8 cellular contexts compared by ENCODE assay signal in genomic region chr9:63816742-63817621, GRCh38.
DNase-seq lines count a peak whose midpoint lies in the region; ATAC-seq, FAIRE-seq and TF ChIP-seq lines count a peak whose summit lies in the region.

No MANE protein-coding gene starts in this region.

- DNase-seq in Calu3 (peak; percentile 87), LNCaP clone FGC (ENCODE audit: low read depth) (peak; percentile 73), glomerular visceral epithelial cell (ENCODE audit: extremely low spot score) (peak; percentile 91), pancreas (peak; percentile 62 to 97 (median 82)), type B pancreatic cell (ENCODE audit: extremely low spot score, unreplicated experiment) (peak; percentile 93), NCI-H524 (lab: John Stamatoyannopoulos, UW) (no peak)
- DNase-seq in activated gamma-delta T cell treated with anti-CD3 and anti-CD28 coated beads, Interleukin-2, amount 50 U/mL, for 16 hours (ENCODE audit: low read depth): peak; percentile 54

- intact Hi-C loops in Calu3 (cut with micrococcal nuclease; ENCODE audit: unreplicated experiment): no loop called here
- intact Hi-C loops in pancreas (cut with DNase I): no loop called here

- WGBS in pancreas, 2 donors: 19 to 20% methylated on average over 36 of the region's 36 CpGs

- no peaks in the 10 kb centered on the region for H3K27me3 ChIP-seq in pancreas

- H3K9me3 ChIP-seq in pancreas: no peaks in the 10 kb centered on the region

- H3K27ac Mint-ChIP-seq in Calu3 (ENCODE audit: unreplicated experiment) (peak overlapping the region; percentile 1), type B pancreatic cell (peak overlapping the region; percentile 69)

- no peaks in the 10 kb centered on the region for H3K4me1 ChIP-seq in pancreas

- H3K9me3 Mint-ChIP-seq in Calu3 (ENCODE audit: low read depth, unreplicated experiment) (peaks cover 9% of the 10 kb centered on the region), type B pancreatic cell (peaks cover 12% of the 10 kb centered on the region)

- TF ChIP-seq CTCF in Calu3 (IDR thresholded peaks at IDR 0.05; ENCODE audit: unreplicated experiment): no peak
- no peak for TF ChIP-seq CTCF in LNCaP clone FGC (IDR thresholded peaks at IDR 0.05; ENCODE audit: control insufficient read depth, extremely low read depth, insufficient read depth)
- no peak for TF ChIP-seq CTCF in pancreas (IDR thresholded peaks at IDR 0.05)
- no peak for TF ChIP-seq CTCF in type B pancreatic cell (conservative IDR thresholded peaks at IDR 0.05)

- CTCF ChIA-PET in Calu3 (lab: Charles Lee): interaction anchor here (1.4 to 1.5 kb wide), 2 partner anchors 1014 to 1016 kb away, joined by 3 to 4 read pairs; no protein-coding TSS in a partner anchor

- ATAC-seq in GM21619 (IDR thresholded peaks at IDR 0.05; ENCODE audit: unreplicated experiment) (peak; percentile 70), pancreas (peak; percentile 86 to 95 (median 93))

- H3K36me3 Mint-ChIP-seq in Calu3 (ENCODE audit: insufficient read depth, unreplicated experiment) (peaks cover 18% of the 10 kb centered on the region), type B pancreatic cell (peaks cover 5% of the 10 kb centered on the region)

- H3K27ac ChIP-seq in pancreas: no peak overlapping the region

- peak overlapping the region; percentile 62 for H3K4me3 ChIP-seq in LNCaP clone FGC (ENCODE audit: low read depth, low read length)
- H3K4me3 ChIP-seq in pancreas: peak overlapping the region in 1 of 4 donors; percentile 22

- FAIRE-seq in pancreas (lab: Jason Lieb, UNC): no peak

- TSS peak; percentile 61 for BruUV-seq in Calu3 (replicated peaks; lab: Mats Ljungman, UMichigan)

- no peaks in the 10 kb centered on the region for H3K27me3 Mint-ChIP-seq in Calu3 (ENCODE audit: unreplicated experiment)
- peaks cover 23% of the 10 kb centered on the region for H3K27me3 Mint-ChIP-seq in type B pancreatic cell

- H3K4me3 Mint-ChIP-seq in Calu3 (ENCODE audit: low read depth, unreplicated experiment) (peak overlapping the region; percentile 82), type B pancreatic cell (peak overlapping the region; percentile 85)

- H3K4me1 Mint-ChIP-seq in Calu3 (ENCODE audit: low read depth, unreplicated experiment) (no peaks in the 10 kb centered on the region), type B pancreatic cell (ENCODE audit: unreplicated experiment) (peaks cover 7% of the 10 kb centered on the region)

- H3K36me3 ChIP-seq in pancreas: no peaks in the 10 kb centered on the region

Comparison
In these comparisons a context has a peak if more than half of its experiments do, and no peak if none do; other contexts are left out.
1. DNase-seq: peak in Calu3 (single experiment), LNCaP clone FGC (single experiment), activated gamma-delta T cell treated with anti-CD3 and anti-CD28 coated beads, Interleukin-2, amount 50 U/mL, for 16 hours (single experiment), glomerular visceral epithelial cell (single experiment), pancreas (6 of 6) and type B pancreatic cell (single experiment); none in NCI-H524 (0 of 2).